8 cellular contexts compared by ENCODE assay signal in genomic region chr2:94986392-94986963, GRCh38. TPM values are rescaled to one million over a fixed set of nuclear protein-coding genes. Genes with fewer than 3 reads are reported as not detected.
DNase-seq lines count a peak whose midpoint lies in the region; ATAC-seq, FAIRE-seq and TF ChIP-seq lines count a peak whose summit lies in the region.

No MANE protein-coding gene starts in this region.

- CTCF ChIA-PET in OCI-LY7 (lab: Charles Lee; ENCODE audit: unreplicated experiment): interaction anchor here (0.7 kb wide), 1 partner anchor 10 kb away, joined by 3 read pairs; no protein-coding TSS in a partner anchor

- no peaks in the 10 kb centered on the region for H3K79me2 ChIP-seq in OCI-LY7 (ENCODE audit: insufficient read depth, low read depth, low read length)

- no peaks in the 10 kb centered on the region for H3K4me1 Mint-ChIP-seq in stimulated activated effector memory CD8-positive, alpha-beta T cell treated with anti-CD3 and anti-CD28 coated beads, Interleukin-12 subunit alpha, Interleukin-12 subunit beta, amount 100 ng/mL, for 72 hours

- H3K27ac Mint-ChIP-seq in stimulated activated effector memory CD8-positive, alpha-beta T cell treated with anti-CD3 and anti-CD28 coated beads, Interleukin-12 subunit alpha, Interleukin-12 subunit beta, amount 100 ng/mL, for 72 hours: no peak overlapping the region

- DNase-seq in D721Med (ENCODE audit: insufficient read length, low spot score) (peak; percentile 44), OCI-LY7 (ENCODE audit: low spot score) (peak; percentile 50), astrocyte of the cerebellum (ENCODE audit: low read depth) (peak; percentile 51), hippocampal formation (lab: John Stamatoyannopoulos, UW) (peak; percentile 36 to 57)
- DNase-seq in stimulated activated CD4-positive, alpha-beta T cell treated with anti-CD3 and anti-CD28 coated beads, Interleukin-1b, Interleukin-23, amount 100 ng/mL, for 4 hours (ENCODE audit: low read depth in 2 of 2): peak; percentile 4 to 26
- no peak for DNase-seq in stimulated activated effector memory CD8-positive, alpha-beta T cell treated with anti-CD3 and anti-CD28 coated beads, Interleukin-12 subunit alpha, Interleukin-12 subunit beta, amount 100 ng/mL, for 72 hours (ENCODE audit: low spot score in 2 of 2)

- H4K20me1 ChIP-seq in OCI-LY7 (ENCODE audit: insufficient read depth, low read length): no peaks in the 10 kb centered on the region

- in situ Hi-C loops in astrocyte of the cerebellum (cut with HindIII; ENCODE audit: low sequenced_read_pairs): no loop called here

- H3K4me3 ChIP-seq in OCI-LY7 (ENCODE audit: low read depth, low read length, poor library complexity, severe bottlenecking): no peak overlapping the region
- no peak overlapping the region for H3K4me3 ChIP-seq in astrocyte of the cerebellum (ENCODE audit: low read depth, low read length)

- peak; percentile 79 for TF ChIP-seq CTCF in D721Med (IDR thresholded peaks at IDR 0.05; ENCODE audit: insufficient read depth, missing control alignments)
- TF ChIP-seq CTCF in OCI-LY7 (conservative IDR thresholded peaks at IDR 0.05; ENCODE audit: low read length): peak; percentile 77
- peak; percentile 87 for TF ChIP-seq CTCF in astrocyte of the cerebellum (IDR thresholded peaks at IDR 0.05; ENCODE audit: low read depth, low read length, missing control alignments)

- H3K4me2 ChIP-seq in OCI-LY7 (ENCODE audit: low read length): no peak overlapping the region

- H3K9me3 Mint-ChIP-seq in stimulated activated effector memory CD8-positive, alpha-beta T cell treated with anti-CD3 and anti-CD28 coated beads, Interleukin-12 subunit alpha, Interleukin-12 subunit beta, amount 100 ng/mL, for 72 hours: no peaks in the 10 kb centered on the region

- H3K36me3 ChIP-seq in OCI-LY7 (ENCODE audit: insufficient read depth, low read length): no peaks in the 10 kb centered on the region

- H2AFZ ChIP-seq in OCI-LY7 (ENCODE audit: low read length): no peak overlapping the region

- no peak overlapping the region for H3K27ac ChIP-seq in OCI-LY7 (ENCODE audit: low read depth, low read length, poor library complexity, severe bottlenecking)

- BruUV-seq in OCI-LY7 (replicated peaks; lab: Mats Ljungman, UMichigan): no TSS peak

- intact Hi-C loops in OCI-LY7 (cut with micrococcal nuclease; ENCODE audit: unreplicated experiment): no loop called here

- H3K9me2 ChIP-seq in OCI-LY7 (ENCODE audit: insufficient read depth, low read length): no peaks in the 10 kb centered on the region

- H3K4me3 Mint-ChIP-seq in stimulated activated effector memory CD8-positive, alpha-beta T cell treated with anti-CD3 and anti-CD28 coated beads, Interleukin-12 subunit alpha, Interleukin-12 subunit beta, amount 100 ng/mL, for 72 hours: no peak overlapping the region

- H3K4me1 ChIP-seq in OCI-LY7 (ENCODE audit: insufficient read depth, low read length, poor library complexity, severe bottlenecking): no peaks in the 10 kb centered on the region

- FAIRE-seq in D721Med (lab: Jason Lieb, UNC): no peak

- peak; percentile 80 for ATAC-seq in GM19035 (IDR thresholded peaks at IDR 0.05; ENCODE audit: unreplicated experiment)
- peak; percentile 70 for ATAC-seq in HG03520 (IDR thresholded peaks at IDR 0.05; ENCODE audit: unreplicated experiment)
- no peak for ATAC-seq in stimulated activated effector memory CD8-positive, alpha-beta T cell treated with anti-CD3 and anti-CD28 coated beads, Interleukin-12 subunit alpha, Interleukin-12 subunit beta, amount 100 ng/mL, for 72 hours

- POLR2A ChIA-PET in OCI-LY7 (lab: Charles Lee): no interaction called here

- no peaks in the 10 kb centered on the region for H3K9me3 ChIP-seq in OCI-LY7 (ENCODE audit: low read length)

- H3K36me3 Mint-ChIP-seq in stimulated activated effector memory CD8-positive, alpha-beta T cell treated with anti-CD3 and anti-CD28 coated beads, Interleukin-12 subunit alpha, Interleukin-12 subunit beta, amount 100 ng/mL, for 72 hours: no peaks in the 10 kb centered on the region

RNA-seq across cellular contexts. Expression of gene MAL, which starts 39.0 kb away (rescaled TPM):
- total RNA-seq in OCI-LY7 (2014; rRNA removed; shearing (Covaris generic)): not detected in 2 replicates
- total RNA-seq in OCI-LY7 (2022): not detected in 2 replicates

Comparison
In these comparisons a context has a peak if more than half of its experiments do, and no peak if none do; other contexts are left out.
1. DNase-seq: peak in D721Med (single experiment), OCI-LY7 (single experiment), astrocyte of the cerebellum (single experiment), hippocampal formation (2 of 2) and stimulated activated CD4-positive, alpha-beta T cell treated with anti-CD3 and anti-CD28 coated beads, Interleukin-1b, Interleukin-23, amount 100 ng/mL, for 4 hours (2 of 2); none in stimulated activated effector memory CD8-positive, alpha-beta T cell treated with anti-CD3 and anti-CD28 coated beads, Interleukin-12 subunit alpha, Interleukin-12 subunit beta, amount 100 ng/mL, for 72 hours (0 of 2).
2. Peak in every context shown above with its lines, with median percentiles within 50 percentile points of each other: CTCF ChIP-seq.